8 cellular contexts compared by ENCODE assay signal in the genomic region with DNA sequence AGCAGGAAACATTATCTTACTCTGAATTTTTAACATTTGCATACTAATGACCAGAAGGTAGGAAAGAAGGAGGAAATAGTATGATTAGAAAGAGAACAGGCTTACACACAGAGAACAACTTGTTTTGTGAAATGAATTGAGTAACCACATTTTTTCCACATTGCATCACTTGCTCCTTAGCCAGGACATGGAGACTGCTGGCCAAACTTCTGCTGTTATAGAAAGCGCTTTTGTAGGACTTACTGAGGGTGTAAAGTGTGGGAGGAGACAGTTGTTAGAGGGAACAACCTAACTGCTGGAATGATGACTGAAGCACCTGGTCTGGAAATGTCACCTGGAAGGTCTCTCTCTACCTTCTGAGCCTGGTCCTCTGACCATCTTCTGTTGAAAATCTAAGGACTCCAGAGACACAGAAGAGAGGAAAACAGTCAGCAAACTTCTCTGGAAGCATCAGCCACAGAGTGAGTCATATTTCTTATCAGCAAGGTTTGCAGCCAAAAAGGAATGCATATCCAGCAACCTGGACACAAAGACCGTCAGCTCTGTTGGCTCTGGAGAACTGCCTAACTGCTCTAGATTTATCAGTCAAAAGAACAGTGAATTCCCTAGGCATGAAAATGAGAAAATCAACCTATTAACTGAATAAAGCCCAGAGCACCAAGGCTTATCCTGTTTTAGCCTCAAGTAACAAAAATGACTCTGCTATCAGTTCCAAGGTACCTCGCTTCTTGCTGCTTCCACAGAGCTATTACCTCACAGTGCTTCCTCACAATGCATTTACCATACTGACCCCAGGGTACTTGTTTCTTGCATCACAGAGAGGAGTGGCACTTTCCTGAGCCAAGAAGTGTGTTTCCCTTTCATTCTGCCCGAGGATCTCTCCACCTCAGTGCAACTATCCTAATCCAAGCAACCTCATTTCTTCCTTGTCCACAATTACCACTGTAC.
DNase-seq lines count a peak whose midpoint lies in the region; ATAC-seq, FAIRE-seq and TF ChIP-seq lines count a peak whose summit lies in the region.

No MANE protein-coding gene starts in this region.

- H3K4me2 ChIP-seq in A549 = peak overlapping the region; percentile 80

- peaks cover 10% of the 10 kb centered on the region for H3K4me1 Mint-ChIP-seq in type B pancreatic cell (ENCODE audit: unreplicated experiment)

- WGBS in A549 (ENCODE audit: missing lambda C conversion rate) = 6% methylated on average over 4 of the region's 4 CpGs
- WGBS in liver = 19% methylated on average over 4 of the region's 4 CpGs

- peaks cover 32% of the 10 kb centered on the region for H3K36me3 ChIP-seq in MG63
- peaks cover 0 to 12% (median 1%) of the 10 kb centered on the region in 4 donors for H3K36me3 ChIP-seq in liver (ENCODE audit: control insufficient read depth in 4 of 4, insufficient read depth in 3 of 4, low read depth in 1 of 4, low read length in 3 of 4)

- TF ChIP-seq RAD21 in A549 (conservative IDR thresholded peaks at IDR 0.05 in 1 of 2, IDR thresholded peaks at IDR 0.05 in 1 of 2) (no peak), liver (IDR thresholded peaks at IDR 0.05) (peak; percentile 26 to 52)

- peak; percentile 67 for FAIRE-seq in A549 (lab: Jason Lieb, UNC)

- DNase-seq in A549 (ENCODE audit: low read depth in 1 of 2, low spot score in 1 of 2) (peak; percentile 38 to 74), MG63 (peak; percentile 53), cardiac fibroblast (ENCODE audit: low read depth in 2 of 2) (peak; percentile 96 to 97), type B pancreatic cell (ENCODE audit: extremely low spot score, unreplicated experiment) (no peak)
- DNase-seq in activated T-cell treated with anti-CD3 and anti-CD28 coated beads, Interleukin-2, amount 50 U/mL, for 1 hour = no peak
- DNase-seq in effector CD4-positive, alpha-beta T cell = no peak

- CTCF ChIA-PET in A549 (lab: Yijun Ruan, JAX) = interaction anchor here (0.8 to 1.6 kb wide), 6 partner anchors 14 to 323 kb away, joined by 3 to 4 read pairs (median 3); no protein-coding TSS in a partner anchor

- 0 out of 5 replicates have a peak, but pooled peaks of 1 of the 2 experiments have one; percentile 7 for TF ChIP-seq EP300 in A549 (IDR thresholded peaks at IDR 0.05)

- H3K36me3 Mint-ChIP-seq in type B pancreatic cell = peaks cover 27% of the 10 kb centered on the region

- H3K27ac Mint-ChIP-seq in type B pancreatic cell = peak overlapping the region; percentile 95

- H3K27me3 Mint-ChIP-seq in type B pancreatic cell = no peaks in the 10 kb centered on the region

- H3K27ac ChIP-seq in A549 (peak overlapping the region; percentile 92 to 99), liver (ENCODE audit: low read depth in 1 of 2, low read length in 2 of 2) (peak overlapping the region; percentile 81 to 86)

- TF ChIP-seq CTCF in A549 (IDR thresholded peaks at IDR 0.05) = no peak
- TF ChIP-seq CTCF in cardiac fibroblast (IDR thresholded peaks at IDR 0.05; ENCODE audit: low read depth, low read length) = no peak
- TF ChIP-seq CTCF in liver (IDR thresholded peaks at IDR 0.05; ENCODE audit: low read depth, low read length, missing input control) = no peak
- TF ChIP-seq CTCF in type B pancreatic cell (conservative IDR thresholded peaks at IDR 0.05) = no peak

- H3K4me1 ChIP-seq in A549 = peaks cover 30% of the 10 kb centered on the region
- peaks cover 6 to 19% (median 17%) of the 10 kb centered on the region in 4 donors for H3K4me1 ChIP-seq in liver (ENCODE audit: control insufficient read depth in 4 of 4, insufficient read depth in 4 of 4, low read length in 3 of 4)

- H3K4me3 Mint-ChIP-seq in type B pancreatic cell = peak overlapping the region; percentile 54

- peak; percentile 95 to 97 for ATAC-seq in A549
- no peak for ATAC-seq in GM21786 (IDR thresholded peaks at IDR 0.05; ENCODE audit: unreplicated experiment)

- peak overlapping the region; percentile 20; the same call in 2 of the 3 replicates for H3K4me3 ChIP-seq in A549
- H3K4me3 ChIP-seq in MG63 = no peak overlapping the region
- H3K4me3 ChIP-seq in cardiac fibroblast (replicated peaks in 1 of 2; ENCODE audit: low read depth in 2 of 2, low read length in 2 of 2) = peak overlapping the region in 1 of 2 donors; percentile 9
- no peak overlapping the region for H3K4me3 ChIP-seq in liver (ENCODE audit: low read depth in 1 of 3, low read length in 3 of 3)

- H3K27me3 ChIP-seq in MG63 (no peaks in the 10 kb centered on the region), liver (ENCODE audit: control insufficient read depth in 4 of 4, insufficient read depth in 4 of 4, low read length in 3 of 4) (no peaks in the 10 kb centered on the region)

- POLR2A ChIA-PET in A549 (lab: Yijun Ruan, JAX) = interaction anchor here (1.0 kb wide), 1 partner anchor 42 kb away, joined by 3 read pairs; no protein-coding TSS in a partner anchor

- no peaks in the 10 kb centered on the region for H3K9me3 ChIP-seq in A549
- H3K9me3 ChIP-seq in MG63 = no peaks in the 10 kb centered on the region
- no peaks in the 10 kb centered on the region for H3K9me3 ChIP-seq in liver (ENCODE audit: control insufficient read depth in 4 of 4, low read length in 3 of 4)

- no peaks in the 10 kb centered on the region for H3K9me3 Mint-ChIP-seq in type B pancreatic cell

- TF ChIP-seq POLR2A in A549 (IDR thresholded peaks at IDR 0.05; ENCODE audit: low read length) = no peak

- peak overlapping the region in 1 of 2 donors; percentile 16 for H3K9ac ChIP-seq in liver (ENCODE audit: low read depth in 1 of 2, low read length in 2 of 2)

TF ChIP-seq in A549, 52 proteins besides CTCF, POLR2A, EP300 and RAD21 (continues in another document):
- no peak for TF ChIP-seq MYC (IDR thresholded peaks at IDR 0.05; ENCODE audit: borderline replicate concordance, low read length)
- TF ChIP-seq, protein P1, sequence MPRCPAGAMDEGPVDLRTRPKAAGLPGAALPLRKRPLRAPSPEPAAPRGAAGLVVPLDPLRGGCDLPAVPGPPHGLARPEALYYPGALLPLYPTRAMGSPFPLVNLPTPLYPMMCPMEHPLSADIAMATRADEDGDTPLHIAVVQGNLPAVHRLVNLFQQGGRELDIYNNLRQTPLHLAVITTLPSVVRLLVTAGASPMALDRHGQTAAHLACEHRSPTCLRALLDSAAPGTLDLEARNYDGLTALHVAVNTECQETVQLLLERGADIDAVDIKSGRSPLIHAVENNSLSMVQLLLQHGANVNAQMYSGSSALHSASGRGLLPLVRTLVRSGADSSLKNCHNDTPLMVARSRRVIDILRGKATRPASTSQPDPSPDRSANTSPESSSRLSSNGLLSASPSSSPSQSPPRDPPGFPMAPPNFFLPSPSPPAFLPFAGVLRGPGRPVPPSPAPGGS (IDR thresholded peaks at IDR 0.05) = no peak
- TF ChIP-seq HOXA7 (CRISPR knock-in tag; IDR thresholded peaks at IDR 0.05) = no peak
- no peak for TF ChIP-seq RNF2 (IDR thresholded peaks at IDR 0.05; ENCODE audit: borderline replicate concordance, low read depth)
- no peak for TF ChIP-seq NFE2L2 (conservative IDR thresholded peaks at IDR 0.05; ENCODE audit: low read length)
- TF ChIP-seq, protein P2, sequence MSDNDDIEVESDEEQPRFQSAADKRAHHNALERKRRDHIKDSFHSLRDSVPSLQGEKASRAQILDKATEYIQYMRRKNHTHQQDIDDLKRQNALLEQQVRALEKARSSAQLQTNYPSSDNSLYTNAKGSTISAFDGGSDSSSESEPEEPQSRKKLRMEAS (IDR thresholded peaks at IDR 0.05) = no peak
- no peak for TF ChIP-seq SMC3 (IDR thresholded peaks at IDR 0.05)

TF ChIP-seq in liver, 16 proteins besides CTCF, POLR2A, EP300 and RAD21 (continues in another document):
- TF ChIP-seq HNF4A (conservative IDR thresholded peaks at IDR 0.05) (peak; percentile 66 to 67), JUND (IDR thresholded peaks at IDR 0.05) (peak; percentile 97 to 99), FOXA2 (IDR thresholded peaks at IDR 0.05) (no peak), SP1 (IDR thresholded peaks at IDR 0.05) (peak; percentile 91), YY1 (IDR thresholded peaks at IDR 0.05) (peak; percentile 63), NR2F2 (IDR thresholded peaks at IDR 0.05) (peak; percentile 37), TAF1 (conservative IDR thresholded peaks at IDR 0.05) (no peak), FOXA1 (IDR thresholded peaks at IDR 0.05) (no peak), RXRA (IDR thresholded peaks at IDR 0.05) (peak; percentile 69 to 70)
- TF ChIP-seq, protein P3, sequence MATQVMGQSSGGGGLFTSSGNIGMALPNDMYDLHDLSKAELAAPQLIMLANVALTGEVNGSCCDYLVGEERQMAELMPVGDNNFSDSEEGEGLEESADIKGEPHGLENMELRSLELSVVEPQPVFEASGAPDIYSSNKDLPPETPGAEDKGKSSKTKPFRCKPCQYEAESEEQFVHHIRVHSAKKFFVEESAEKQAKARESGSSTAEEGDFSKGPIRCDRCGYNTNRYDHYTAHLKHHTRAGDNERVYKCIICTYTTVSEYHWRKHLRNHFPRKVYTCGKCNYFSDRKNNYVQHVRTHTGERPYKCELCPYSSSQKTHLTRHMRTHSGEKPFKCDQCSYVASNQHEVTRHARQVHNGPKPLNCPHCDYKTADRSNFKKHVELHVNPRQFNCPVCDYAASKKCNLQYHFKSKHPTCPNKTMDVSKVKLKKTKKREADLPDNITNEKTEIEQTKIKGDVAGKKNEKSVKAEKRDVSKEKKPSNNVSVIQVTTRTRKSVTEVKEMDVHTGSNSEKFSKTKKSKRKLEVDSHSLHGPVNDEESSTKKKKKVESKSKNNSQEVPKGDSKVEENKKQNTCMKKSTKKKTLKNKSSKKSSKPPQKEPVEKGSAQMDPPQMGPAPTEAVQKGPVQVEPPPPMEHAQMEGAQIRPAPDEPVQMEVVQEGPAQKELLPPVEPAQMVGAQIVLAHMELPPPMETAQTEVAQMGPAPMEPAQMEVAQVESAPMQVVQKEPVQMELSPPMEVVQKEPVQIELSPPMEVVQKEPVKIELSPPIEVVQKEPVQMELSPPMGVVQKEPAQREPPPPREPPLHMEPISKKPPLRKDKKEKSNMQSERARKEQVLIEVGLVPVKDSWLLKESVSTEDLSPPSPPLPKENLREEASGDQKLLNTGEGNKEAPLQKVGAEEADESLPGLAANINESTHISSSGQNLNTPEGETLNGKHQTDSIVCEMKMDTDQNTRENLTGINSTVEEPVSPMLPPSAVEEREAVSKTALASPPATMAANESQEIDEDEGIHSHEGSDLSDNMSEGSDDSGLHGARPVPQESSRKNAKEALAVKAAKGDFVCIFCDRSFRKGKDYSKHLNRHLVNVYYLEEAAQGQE (IDR thresholded peaks at IDR 0.05) = no peak
- TF ChIP-seq, protein P2 (IDR thresholded peaks at IDR 0.05) = peak; percentile 66

Comparison
In these comparisons a context has a peak if more than half of its experiments do, and no peak if none do; other contexts are left out.
1. DNase-seq: peak in A549 (2 of 2), MG63 (single experiment) and cardiac fibroblast (2 of 2); none in type B pancreatic cell (single experiment), activated T-cell treated with anti-CD3 and anti-CD28 coated beads, Interleukin-2, amount 50 U/mL, for 1 hour (single experiment) and effector CD4-positive, alpha-beta T cell (single experiment).